Comparison of ENCODE assay signal across 1 cellular context in genomic region chr11:46593550-46594382, GRCh38.
TF ChIP-seq lines count a peak whose summit lies in the region.

AMBRA1 (minus strand) TSS chr11:46594023; CDS start chr11:46548380, 45,643 bp downstream.

TF ChIP-seq in GM23338, 12 proteins besides CTCF, POLR2A, EP300 and RAD21 (continued from another document):
- TF ChIP-seq ZNF462 (CRISPR knock-in tag; IDR thresholded peaks at IDR 0.05), result no peak
